ENCODE assay signal across 8 cellular contexts in genomic region chr17:80859004-80859941, GRCh38.
A peak's percentile ranks its signal among the peaks of the same experiment; 100 is the strongest.
DNase-seq lines count a peak whose midpoint lies in the region; ATAC-seq and TF ChIP-seq lines count a peak whose summit lies in the region.

No MANE protein-coding gene starts in this region.

- H4K8ac ChIP-seq in mesenchymal stem cell (ENCODE audit: low read length) = no peak overlapping the region

- H3K4ac ChIP-seq in mesenchymal stem cell (ENCODE audit: low read depth in 1 of 2, low read length in 2 of 2) = peak overlapping the region; percentile 15 to 48

- no peak overlapping the region for H2AK5ac ChIP-seq in mesenchymal stem cell (ENCODE audit: low read length, severe bottlenecking)

- H3K4me1 Mint-ChIP-seq in CD4-positive, CD25-positive, alpha-beta regulatory T cell = peaks cover 24 to 53% (median 33%) of the 10 kb centered on the region in 4 donors
- peaks cover 40% of the 10 kb centered on the region for H3K4me1 Mint-ChIP-seq in CD8-positive, alpha-beta T cell (ENCODE audit: low read depth)

- peak overlapping the region in 2 of 3 donors; percentile 83 to 86 for H3K27ac Mint-ChIP-seq in CD4-positive, CD25-positive, alpha-beta regulatory T cell
- no peak overlapping the region for H3K27ac Mint-ChIP-seq in CD8-positive, alpha-beta T cell

- H3K4me1 ChIP-seq in CD4-positive, CD25-positive, alpha-beta regulatory T cell (ENCODE audit: control insufficient read depth, insufficient read depth, low read length, poor library complexity, severe bottlenecking) = peaks cover 41% of the 10 kb centered on the region
- H3K4me1 ChIP-seq in mesenchymal stem cell (ENCODE audit: control insufficient read depth, insufficient read depth, low read depth, low read length) = peaks cover 49% of the 10 kb centered on the region
- peaks cover 33% of the 10 kb centered on the region for H3K4me1 ChIP-seq in CD8-positive, alpha-beta T cell (ENCODE audit: insufficient read depth, low read length)

- H2BK120ac ChIP-seq in mesenchymal stem cell (ENCODE audit: low read depth, low read length) = peak overlapping the region; percentile 35

- DNase-seq in CD4-positive, CD25-positive, alpha-beta regulatory T cell = no peak
- DNase-seq in NCI-H2081 treated with DMSO at 0.1 percent for 48 hours (lab: John Stamatoyannopoulos, UW) (peak; percentile 34), choroid plexus epithelial cell (ENCODE audit: low read depth) (peak; percentile 83), mesenchymal stem cell (peak; percentile 27), NCI-H187 treated with DMSO at 0.1 percent for 48 hours (lab: John Stamatoyannopoulos, UW) (no peak), NCI-H1436 (lab: John Stamatoyannopoulos, UW) (no peak)
- DNase-seq in CD8-positive, alpha-beta T cell = no peak

- peak overlapping the region; percentile 29 to 64 for H3K18ac ChIP-seq in mesenchymal stem cell (ENCODE audit: low read depth in 1 of 2, low read length in 2 of 2)

- H3K9ac ChIP-seq in mesenchymal stem cell (ENCODE audit: low read length) = peak overlapping the region; percentile 59

- H2BK12ac ChIP-seq in mesenchymal stem cell (ENCODE audit: low read length in 2 of 2) = peak overlapping the region in 1 of 2 experiments; percentile 79

- H2AFZ ChIP-seq in mesenchymal stem cell (ENCODE audit: low read depth, low read length) = no peak overlapping the region

- H4K91ac ChIP-seq in mesenchymal stem cell (ENCODE audit: low read length) = peak overlapping the region; percentile 53

- H2BK5ac ChIP-seq in mesenchymal stem cell (ENCODE audit: low read depth, low read length, poor library complexity, severe bottlenecking) = no peak overlapping the region

- H3K27me3 ChIP-seq in CD4-positive, CD25-positive, alpha-beta regulatory T cell (ENCODE audit: control insufficient read depth, insufficient read depth, low read length) = no peaks in the 10 kb centered on the region
- no peaks in the 10 kb centered on the region for H3K27me3 ChIP-seq in mesenchymal stem cell (ENCODE audit: control insufficient read depth in 1 of 2, insufficient read depth in 1 of 2, low read length in 2 of 2)
- H3K27me3 ChIP-seq in CD8-positive, alpha-beta T cell (ENCODE audit: insufficient read depth, low read length) = no peaks in the 10 kb centered on the region

- intact Hi-C loops in CD8-positive, alpha-beta T cell (cut with DNase I, micrococcal nuclease) = no loop called here

- CTCF ChIA-PET in CD8-positive, alpha-beta T cell (lab: Charles Lee) = interaction anchor here (1.3 kb wide), 1 partner anchor 13 kb away, joined by 3 read pairs; no protein-coding TSS in a partner anchor

- peak overlapping the region in 1 of 2 experiments; percentile 36 for H3K14ac ChIP-seq in mesenchymal stem cell (ENCODE audit: low read length in 2 of 2)

- H3K9me3 ChIP-seq in CD4-positive, CD25-positive, alpha-beta regulatory T cell (ENCODE audit: control insufficient read depth in 2 of 2, low read length in 2 of 2) = peaks cover 0 to 1% of the 10 kb centered on the region in 2 experiments
- H3K9me3 ChIP-seq in mesenchymal stem cell (ENCODE audit: control insufficient read depth, low read length) = peaks cover 3% of the 10 kb centered on the region
- H3K9me3 ChIP-seq in CD8-positive, alpha-beta T cell (ENCODE audit: low read length) = no peaks in the 10 kb centered on the region

- no peaks in the 10 kb centered on the region for H3K27me3 Mint-ChIP-seq in CD4-positive, CD25-positive, alpha-beta regulatory T cell
- no peaks in the 10 kb centered on the region for H3K27me3 Mint-ChIP-seq in CD8-positive, alpha-beta T cell (ENCODE audit: low read depth)

- peak overlapping the region; percentile 90 for H2BK15ac ChIP-seq in mesenchymal stem cell (ENCODE audit: low read depth, poor library complexity, severe bottlenecking)

- peaks cover 9% of the 10 kb centered on the region for H3K79me1 ChIP-seq in mesenchymal stem cell (replicated peaks; ENCODE audit: low read length, poor library complexity, severe bottlenecking)

- no peak overlapping the region for H3K4me2 ChIP-seq in mesenchymal stem cell (ENCODE audit: low read length, poor library complexity, severe bottlenecking)

- H3K27ac ChIP-seq in CD4-positive, CD25-positive, alpha-beta regulatory T cell (ENCODE audit: insufficient read depth, low read length, poor library complexity, severe bottlenecking) = no peak overlapping the region
- no peak overlapping the region for H3K27ac ChIP-seq in mesenchymal stem cell (ENCODE audit: low read length, poor library complexity, severe bottlenecking)
- no peak overlapping the region for H3K27ac ChIP-seq in CD8-positive, alpha-beta T cell (ENCODE audit: low read depth, low read length)

- peaks cover 33% of the 10 kb centered on the region for H3K36me3 Mint-ChIP-seq in CD4-positive, CD25-positive, alpha-beta regulatory T cell
- H3K36me3 Mint-ChIP-seq in CD8-positive, alpha-beta T cell = peaks cover 69% of the 10 kb centered on the region

- H3K36me3 ChIP-seq in CD4-positive, CD25-positive, alpha-beta regulatory T cell (ENCODE audit: control insufficient read depth, insufficient read depth, low read length) = peaks cover 7% of the 10 kb centered on the region
- H3K36me3 ChIP-seq in mesenchymal stem cell (ENCODE audit: control insufficient read depth in 1 of 2, insufficient read depth in 2 of 2, low read depth in 1 of 2, low read length in 2 of 2) = peaks cover 17 to 52% of the 10 kb centered on the region in 2 experiments
- no peaks in the 10 kb centered on the region for H3K36me3 ChIP-seq in CD8-positive, alpha-beta T cell (ENCODE audit: insufficient read depth, low read length)

- 92% methylated on average over 40 of the region's 40 CpGs for WGBS in mesenchymal stem cell

- no peak overlapping the region for H3K4me3 ChIP-seq in CD4-positive, CD25-positive, alpha-beta regulatory T cell (ENCODE audit: low read depth, low read length)
- no peak overlapping the region for H3K4me3 ChIP-seq in choroid plexus epithelial cell (ENCODE audit: low read depth, low read length)
- H3K4me3 ChIP-seq in mesenchymal stem cell (ENCODE audit: insufficient read depth in 1 of 2, low read depth in 1 of 2, low read length in 2 of 2) = no peak overlapping the region
- H3K4me3 ChIP-seq in CD8-positive, alpha-beta T cell (ENCODE audit: low read depth, low read length) = no peak overlapping the region

- TF ChIP-seq CTCF in choroid plexus epithelial cell (conservative IDR thresholded peaks at IDR 0.05; ENCODE audit: low read depth, low read length) = peak; percentile 37
- TF ChIP-seq CTCF in CD8-positive, alpha-beta T cell (IDR thresholded peaks at IDR 0.05) = no peak

- no peak overlapping the region for H3K23ac ChIP-seq in mesenchymal stem cell (ENCODE audit: low read length in 2 of 2)

- POLR2A ChIA-PET in CD8-positive, alpha-beta T cell (lab: Charles Lee) = interaction anchor here (0.9 kb wide), 1 partner anchor 15 kb away, joined by 3 read pairs; no protein-coding TSS in a partner anchor

- no peak for ATAC-seq in CD4-positive, CD25-positive, alpha-beta regulatory T cell (ENCODE audit: low read depth in 2 of 2)
- no peak for ATAC-seq in HG03025 (IDR thresholded peaks at IDR 0.05; ENCODE audit: low FRiP score, unreplicated experiment)
- ATAC-seq in CD8-positive, alpha-beta T cell = no peak

- peak overlapping the region in 1 of 4 donors; percentile 13 for H3K4me3 Mint-ChIP-seq in CD4-positive, CD25-positive, alpha-beta regulatory T cell
- H3K4me3 Mint-ChIP-seq in CD8-positive, alpha-beta T cell = no peak overlapping the region

- H3K9me3 Mint-ChIP-seq in CD4-positive, CD25-positive, alpha-beta regulatory T cell = no peaks in the 10 kb centered on the region
- H3K9me3 Mint-ChIP-seq in CD8-positive, alpha-beta T cell = no peaks in the 10 kb centered on the region

Comparison
In these comparisons a context has a peak if more than half of its experiments do, and no peak if none do; other contexts are left out.
1. DNase-seq: peak in NCI-H2081 treated with DMSO at 0.1 percent for 48 hours (single experiment), choroid plexus epithelial cell (single experiment) and mesenchymal stem cell (single experiment); none in CD4-positive, CD25-positive, alpha-beta regulatory T cell (0 of 3), NCI-H187 treated with DMSO at 0.1 percent for 48 hours (single experiment), CD8-positive, alpha-beta T cell (0 of 7) and NCI-H1436 (single experiment).